In genomic region chr2:10382313-10383061, GRCh38 we compare ENCODE assay signal across 8 cellular contexts.
DNase-seq lines count a peak whose midpoint lies in the region; ATAC-seq lines count a peak whose summit lies in the region.

No MANE protein-coding gene starts in this region.

- ATAC-seq in HG03159 (IDR thresholded peaks at IDR 0.05; ENCODE audit: unreplicated experiment) (peak; percentile 50), esophagus mucosa (peak; percentile 44)

- peak; percentile 9 for DNase-seq in activated T-cell treated with anti-CD3 and anti-CD28 coated beads for 1 hour (ENCODE audit: low read depth)
- no peak for DNase-seq in activated T-cell treated with anti-CD3 and anti-CD28 coated beads for 4 hours
- peak; percentile 37 for DNase-seq in T follicular helper cell (ENCODE audit: low read depth)
- DNase-seq in stimulated activated naive CD4-positive, alpha-beta T cell (lab: John Stamatoyannopoulos, UW) = peak in 5 of 6 experiments; percentile 15 to 77 (median 68)
- DNase-seq in AG20443 (ENCODE audit: low spot score) = no peak
- no peak for DNase-seq in OCI-M2 (lab: John Stamatoyannopoulos, UW; ENCODE audit: unreplicated experiment)

Comparison
In these comparisons a context has a peak if more than half of its experiments do, and no peak if none do; other contexts are left out.
1. DNase-seq: peak in activated T-cell treated with anti-CD3 and anti-CD28 coated beads for 1 hour (single experiment), T follicular helper cell (single experiment) and stimulated activated naive CD4-positive, alpha-beta T cell (5 of 6); none in activated T-cell treated with anti-CD3 and anti-CD28 coated beads for 4 hours (single experiment), AG20443 (single experiment) and OCI-M2 (single experiment).